Comparison of ENCODE assay signal across 30 cellular contexts in the genomic region with DNA sequence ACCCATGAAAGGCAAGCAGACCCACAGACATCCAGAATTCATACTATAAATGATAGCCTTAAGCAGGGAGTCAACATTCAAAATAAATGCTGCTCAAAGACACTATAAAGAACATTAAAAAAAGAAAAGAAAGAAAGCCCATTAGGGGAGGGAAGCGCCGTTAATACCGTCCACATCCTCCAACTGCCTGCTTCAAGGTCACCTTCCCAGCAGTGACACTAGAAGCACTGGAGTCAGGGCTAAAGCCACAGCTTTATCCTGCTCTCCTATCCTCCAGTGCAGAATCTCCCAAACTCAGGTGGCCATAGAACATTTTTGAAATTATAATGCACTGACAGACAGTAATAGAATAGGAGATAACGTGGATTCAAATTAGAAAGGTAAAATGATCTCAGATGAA. TPM values are rescaled to one million over a fixed set of nuclear protein-coding genes. Genes with fewer than 3 reads are reported as not detected.
DNase-seq lines count a peak whose midpoint lies in the region; ATAC-seq and TF ChIP-seq lines count a peak whose summit lies in the region.
"Had no signal": no experiment of that assay in that cellular context is flagged by ENCODE, and none has a peak within 500 bp of the region (broad histone marks: within the 10 kb centered on the region; RNA-seq: fewer than 3 reads in every experiment).

No MANE protein-coding gene starts in this region.

- H3K4me3 Mint-ChIP-seq in chondrocyte (ENCODE audit: unreplicated experiment), result no peak overlapping the region
- no peak overlapping the region for H3K4me3 Mint-ChIP-seq in stimulated activated memory B cell treated with anti-CD40 and anti-IgM and Interleukin-4, amounts not matched to agents 10 μg/mL and 1 μg/mL and 100 μg/mL, for 72 hours
- no peak overlapping the region for H3K4me3 Mint-ChIP-seq in stimulated activated naive CD8-positive, alpha-beta T cell treated with anti-CD3 and anti-CD28 coated beads, Interleukin-15, amount 100 ng/mL, for 72 hours
- H3K4me3 Mint-ChIP-seq: activated CD4-positive, alpha-beta memory T cell treated with anti-CD3 and anti-CD28 coated beads, Interleukin-2, amount 10 ng/mL, durations not matched to agents 7 days and 5 days; activated naive CD4-positive, alpha-beta T cell treated with anti-CD3 and anti-CD28 coated beads for 36 hours; activated T-helper 1 cell treated with anti-CD3 and anti-CD28 coated beads, Interleukin-12 subunit alpha, Interleukin-12 subunit beta, Interleukin-2, Interleukin-4 antibody, amounts not matched to agents 30 ng/mL and 10 ng/mL and 1 ng/mL, durations not matched to agents 14 hours and 24 hours and 36 hours; CD14-positive monocyte; IgD-negative memory B cell; stimulated activated effector memory CD8-positive, alpha-beta T cell treated with anti-CD3 and anti-CD28 coated beads, Interleukin-12 subunit alpha, Interleukin-12 subunit beta, amount 100 ng/mL, for 72 hours had no signal

- H3K27me3 ChIP-seq in SK-N-SH (ENCODE audit: insufficient read depth), result no peaks in the 10 kb centered on the region
- H3K27me3 ChIP-seq in osteoblast (ENCODE audit: insufficient read depth, low read length), result no peaks in the 10 kb centered on the region
- H3K27me3 ChIP-seq: brain microvascular endothelial cell, colonic mucosa, left lung, uterus had no signal

- no peak overlapping the region for H3K9ac ChIP-seq in SK-N-SH

- DNase-seq in SK-N-SH (no peak), chondrocyte (ENCODE audit: low spot score) (no peak), osteoblast (ENCODE audit: insufficient read length, low spot score, missing footprints) (no peak), NCI-H69 (lab: John Stamatoyannopoulos, UW) (no peak)
- no peak for DNase-seq in stimulated activated naive CD8-positive, alpha-beta T cell treated with anti-CD3 and anti-CD28 coated beads, Interleukin-15, amount 100 ng/mL, for 72 hours
- no peak for DNase-seq in stimulated activated naive CD4-positive, alpha-beta T cell (lab: John Stamatoyannopoulos, UW)
- DNase-seq: 8988T; activated CD4-positive, alpha-beta memory T cell treated with anti-CD3 and anti-CD28 coated beads, Interleukin-2, amount 10 ng/mL, durations not matched to agents 7 days and 5 days; activated CD4-positive, CD25-positive, alpha-beta regulatory T cell treated with anti-CD3 and anti-CD28 coated beads, Interleukin-2, amount 50 U/mL, for 72 hours; activated CD8-positive, alpha-beta memory T cell treated with anti-CD3 and anti-CD28 coated beads, Interleukin-2, amount 50 U/mL, for 4 hours; activated naive CD4-positive, alpha-beta T cell treated with anti-CD3 and anti-CD28 coated beads for 36 hours; brain microvascular endothelial cell; colonic mucosa; DMS79 treated with DMSO at 0.1 percent for 48 hours; effector CD8-positive, alpha-beta T cell; left lung; NCI-H1048; NCI-H2107; NCI-H774; RPMI8226; uterus had no signal

- no peak for TF ChIP-seq EP300 in SK-N-SH (IDR thresholded peaks at IDR 0.05; ENCODE audit: borderline replicate concordance in 1 of 2, low read depth in 1 of 2, low read length in 1 of 2)

- H3K27ac Mint-ChIP-seq in chondrocyte (ENCODE audit: unreplicated experiment), result peak overlapping the region; percentile 92
- peak overlapping the region; percentile 80 for H3K27ac Mint-ChIP-seq in stimulated activated memory B cell treated with anti-CD40 and anti-IgM and Interleukin-4, amounts not matched to agents 10 μg/mL and 1 μg/mL and 100 μg/mL, for 72 hours
- peak overlapping the region in 1 of 2 donors; percentile 90 for H3K27ac Mint-ChIP-seq in stimulated activated naive CD8-positive, alpha-beta T cell treated with anti-CD3 and anti-CD28 coated beads, Interleukin-15, amount 100 ng/mL, for 72 hours
- H3K27ac Mint-ChIP-seq: activated CD4-positive, alpha-beta memory T cell treated with anti-CD3 and anti-CD28 coated beads, Interleukin-2, amount 10 ng/mL, durations not matched to agents 7 days and 5 days; activated naive CD4-positive, alpha-beta T cell treated with anti-CD3 and anti-CD28 coated beads for 36 hours; activated T-helper 1 cell treated with anti-CD3 and anti-CD28 coated beads, Interleukin-12 subunit alpha, Interleukin-12 subunit beta, Interleukin-2, Interleukin-4 antibody, amounts not matched to agents 30 ng/mL and 10 ng/mL and 1 ng/mL, durations not matched to agents 14 hours and 24 hours and 36 hours; CD14-positive monocyte; IgD-negative memory B cell; progenitor cell of endocrine pancreas; stimulated activated effector memory CD8-positive, alpha-beta T cell treated with anti-CD3 and anti-CD28 coated beads, Interleukin-12 subunit alpha, Interleukin-12 subunit beta, amount 100 ng/mL, for 72 hours had no signal

- ATAC-seq in SK-N-SH treated with all-trans-retinoic acid at 6 μM for 48 hours, result no peak
- ATAC-seq in stimulated activated memory B cell treated with anti-CD40 and anti-IgM and Interleukin-4, amounts not matched to agents 10 μg/mL and 1 μg/mL and 100 μg/mL, for 72 hours, result no peak
- ATAC-seq in stimulated activated naive CD8-positive, alpha-beta T cell treated with anti-CD3 and anti-CD28 coated beads, Interleukin-15, amount 100 ng/mL, for 72 hours, result no peak
- ATAC-seq: left lung; sciatic nerve; stimulated activated effector memory CD8-positive, alpha-beta T cell treated with anti-CD3 and anti-CD28 coated beads, Interleukin-12 subunit alpha, Interleukin-12 subunit beta, amount 100 ng/mL, for 72 hours had no signal

- no peaks in the 10 kb centered on the region for H3K9me3 Mint-ChIP-seq in chondrocyte (ENCODE audit: low read depth)
- no peaks in the 10 kb centered on the region for H3K9me3 Mint-ChIP-seq in stimulated activated memory B cell treated with anti-CD40 and anti-IgM and Interleukin-4, amounts not matched to agents 10 μg/mL and 1 μg/mL and 100 μg/mL, for 72 hours
- no peaks in the 10 kb centered on the region for H3K9me3 Mint-ChIP-seq in stimulated activated naive CD8-positive, alpha-beta T cell treated with anti-CD3 and anti-CD28 coated beads, Interleukin-15, amount 100 ng/mL, for 72 hours
- H3K9me3 Mint-ChIP-seq: activated CD4-positive, alpha-beta memory T cell treated with anti-CD3 and anti-CD28 coated beads, Interleukin-2, amount 10 ng/mL, durations not matched to agents 7 days and 5 days; activated naive CD4-positive, alpha-beta T cell treated with anti-CD3 and anti-CD28 coated beads for 36 hours; activated T-helper 1 cell treated with anti-CD3 and anti-CD28 coated beads, Interleukin-12 subunit alpha, Interleukin-12 subunit beta, Interleukin-2, Interleukin-4 antibody, amounts not matched to agents 30 ng/mL and 10 ng/mL and 1 ng/mL, durations not matched to agents 14 hours and 24 hours and 36 hours; CD14-positive monocyte; IgD-negative memory B cell; stimulated activated effector memory CD8-positive, alpha-beta T cell treated with anti-CD3 and anti-CD28 coated beads, Interleukin-12 subunit alpha, Interleukin-12 subunit beta, amount 100 ng/mL, for 72 hours had no signal

- no peaks in the 10 kb centered on the region for H4K20me1 ChIP-seq in SK-N-SH (ENCODE audit: insufficient read depth)
- peaks cover 2% of the 10 kb centered on the region for H4K20me1 ChIP-seq in osteoblast (ENCODE audit: insufficient read depth, low read length)

- H3K9me3 ChIP-seq in SK-N-SH, result 0 out of 2 replicates have a peak, but pooled peaks cover under 1% of the 10 kb centered on the region
- H3K9me3 ChIP-seq in osteoblast (ENCODE audit: low read depth, low read length), result no peaks in the 10 kb centered on the region
- H3K9me3 ChIP-seq: colonic mucosa, left lung, thoracic aorta, uterus had no signal

- no peak for TF ChIP-seq RAD21 in SK-N-SH (IDR thresholded peaks at IDR 0.05; ENCODE audit: low read length)

- CTCF ChIA-PET in SK-N-SH (lab: Yijun Ruan, JAX), result interaction anchor here (1.0 to 1.4 kb wide), 3 partner anchors 12 to 118 kb away, joined by 3 to 4 read pairs (median 4); no protein-coding TSS in a partner anchor

- no peak for TF ChIP-seq CTCF in SK-N-SH (IDR thresholded peaks at IDR 0.05)
- no peak for TF ChIP-seq CTCF in chondrocyte (IDR thresholded peaks at IDR 0.05)
- no peak for TF ChIP-seq CTCF in osteoblast (IDR thresholded peaks at IDR 0.05; ENCODE audit: extremely low read depth, low read depth, low read length)

- H3K4me1 Mint-ChIP-seq in chondrocyte (ENCODE audit: low read depth), result peaks cover 61% of the 10 kb centered on the region
- peaks cover 47% of the 10 kb centered on the region for H3K4me1 Mint-ChIP-seq in stimulated activated memory B cell treated with anti-CD40 and anti-IgM and Interleukin-4, amounts not matched to agents 10 μg/mL and 1 μg/mL and 100 μg/mL, for 72 hours
- H3K4me1 Mint-ChIP-seq in stimulated activated naive CD8-positive, alpha-beta T cell treated with anti-CD3 and anti-CD28 coated beads, Interleukin-15, amount 100 ng/mL, for 72 hours, result peaks cover 46% of the 10 kb centered on the region

- H3K27me3 Mint-ChIP-seq in chondrocyte (ENCODE audit: low read depth), result no peaks in the 10 kb centered on the region
- H3K27me3 Mint-ChIP-seq in stimulated activated memory B cell treated with anti-CD40 and anti-IgM and Interleukin-4, amounts not matched to agents 10 μg/mL and 1 μg/mL and 100 μg/mL, for 72 hours, result no peaks in the 10 kb centered on the region
- H3K27me3 Mint-ChIP-seq in stimulated activated naive CD8-positive, alpha-beta T cell treated with anti-CD3 and anti-CD28 coated beads, Interleukin-15, amount 100 ng/mL, for 72 hours, result no peaks in the 10 kb centered on the region
- H3K27me3 Mint-ChIP-seq: activated CD4-positive, alpha-beta memory T cell treated with anti-CD3 and anti-CD28 coated beads, Interleukin-2, amount 10 ng/mL, durations not matched to agents 7 days and 5 days; IgD-negative memory B cell; progenitor cell of endocrine pancreas had no signal

- H3K9me2 ChIP-seq in SK-N-SH, result no peaks in the 10 kb centered on the region

- no peak overlapping the region for H2AFZ ChIP-seq in SK-N-SH (ENCODE audit: low read depth)
- H2AFZ ChIP-seq in osteoblast (ENCODE audit: low read length), result no peak overlapping the region

- peak overlapping the region in 1 of 2 experiments; percentile 83; a peak in 3 of 4 replicates for H3K27ac ChIP-seq in SK-N-SH (ENCODE audit: low read depth in 2 of 2, low read length in 1 of 2)
- H3K27ac ChIP-seq in osteoblast (ENCODE audit: low read depth, low read length), result peak overlapping the region; percentile 64
- H3K27ac ChIP-seq: colonic mucosa, left lung, thoracic aorta, uterus had no signal

- H3K4me3 ChIP-seq in SK-N-SH (ENCODE audit: low read depth in 2 of 2, low read length in 1 of 2) (no peak overlapping the region), osteoblast (ENCODE audit: insufficient read depth, low read length) (no peak overlapping the region)
- H3K4me3 ChIP-seq: colonic mucosa, left lung, thoracic aorta, uterus had no signal

- H3K36me3 ChIP-seq in SK-N-SH (replicated peaks in 1 of 2; ENCODE audit: control insufficient read depth in 1 of 2, insufficient read depth in 2 of 2, low read length in 1 of 2), result peaks cover 0 to 8% of the 10 kb centered on the region in 2 experiments
- H3K36me3 ChIP-seq in osteoblast (ENCODE audit: insufficient read depth, low read length), result no peaks in the 10 kb centered on the region
- H3K36me3 ChIP-seq: brain microvascular endothelial cell, colonic mucosa, thoracic aorta, uterus had no signal

- whole genome bisulfite sequencing in SK-N-SH (ENCODE audit: low lambda C conversion rate), result 68% methylated on average over 4 of the region's 4 CpGs

- H3K4me2 ChIP-seq in SK-N-SH (0 out of 2 replicates have a peak overlapping the region, but pooled peaks have one; percentile 60), osteoblast (ENCODE audit: insufficient read depth, low read length) (peak overlapping the region; percentile 67)

- H3K4me1 ChIP-seq in SK-N-SH (ENCODE audit: control insufficient read depth in 1 of 2, insufficient read depth in 2 of 2, low read depth in 1 of 2, low read length in 1 of 2) (peaks cover 40 to 50% of the 10 kb centered on the region in 2 experiments), osteoblast (ENCODE audit: insufficient read depth, low read length) (peaks cover 46% of the 10 kb centered on the region)
- H3K4me1 ChIP-seq: colonic mucosa, uterus had no signal

- POLR2A ChIA-PET in SK-N-SH (lab: Yijun Ruan, JAX), result interaction anchor here (0.6 kb wide), 1 partner anchor 364 kb away, joined by 4 read pairs; no protein-coding TSS in a partner anchor

- peaks cover 93% of the 10 kb centered on the region for H3K79me2 ChIP-seq in SK-N-SH (ENCODE audit: insufficient read depth)
- peaks cover 32% of the 10 kb centered on the region for H3K79me2 ChIP-seq in osteoblast (ENCODE audit: insufficient read depth, low read length)

- peaks cover 5% of the 10 kb centered on the region for H3K36me3 Mint-ChIP-seq in chondrocyte (ENCODE audit: low read depth)
- peaks cover 9% of the 10 kb centered on the region for H3K36me3 Mint-ChIP-seq in stimulated activated memory B cell treated with anti-CD40 and anti-IgM and Interleukin-4, amounts not matched to agents 10 μg/mL and 1 μg/mL and 100 μg/mL, for 72 hours
- H3K36me3 Mint-ChIP-seq: IgD-negative memory B cell; stimulated activated effector memory CD8-positive, alpha-beta T cell treated with anti-CD3 and anti-CD28 coated beads, Interleukin-12 subunit alpha, Interleukin-12 subunit beta, amount 100 ng/mL, for 72 hours had no signal

- H3F3A ChIP-seq in SK-N-SH (replicated peaks; ENCODE audit: insufficient read depth), result peaks cover 39% of the 10 kb centered on the region

RNA-seq across cellular contexts. Expression of a gene that starts 59.4 kb away (rescaled TPM):
- polyA plus RNA-seq in SK-N-SH (2012; rRNA removed), result 24.0 and 30.7 TPM in 2 replicates
- 26.9 and 29.1 TPM in 2 replicates for polyA plus RNA-seq in SK-N-SH (2012; cell fraction: cytosol; rRNA removed)
- 24.0 and 32.4 TPM in 2 replicates for polyA plus RNA-seq in SK-N-SH (2012; cell fraction: nucleus; rRNA removed)
- 45.3 to 119 TPM (median 47.3 TPM) in 3 replicates for total RNA-seq in chondrocyte
- 17.7 and 20.6 TPM in 2 replicates for total RNA-seq in osteoblast
